ENCODE assay signal across 31 cellular contexts in genomic region chr5:19806756-19807155, GRCh38.
"Had no signal": no experiment of that assay in that cellular context is flagged by ENCODE, and none has a peak within 500 bp of the region (broad histone marks: within the 10 kb centered on the region; RNA-seq: fewer than 3 reads in every experiment).

No MANE protein-coding gene starts in this region.

- H3K4me3 ChIP-seq: neural progenitor cell, ovary, psoas muscle, right lobe of liver, skin epidermis, smooth muscle cell, spleen, suprapubic skin, testis, tibial artery, transverse colon, upper lobe of right lung, uterus had no signal

- H2AFZ ChIP-seq: neural progenitor cell, parathyroid adenoma had no signal

- H3K9me3 Mint-ChIP-seq: nephron, neural progenitor cell, type B pancreatic cell had no signal

- H3K27me3 Mint-ChIP-seq: progenitor cell of endocrine pancreas; stimulated activated memory B cell treated with anti-CD40 and anti-IgM and Interleukin-4, amounts not matched to agents 10 μg/mL and 1 μg/mL and 100 μg/mL, for 72 hours; stimulated activated naive CD8-positive, alpha-beta T cell treated with anti-CD3 and anti-CD28 coated beads, Interleukin-15, amount 100 ng/mL, for 72 hours; type B pancreatic cell had no signal

- H3K27ac ChIP-seq: neural progenitor cell, ovary, parathyroid adenoma, psoas muscle, right lobe of liver, skin epidermis, spleen, suprapubic skin, testis, tibial artery, transverse colon, upper lobe of right lung, uterus had no signal

- H3K4me1 Mint-ChIP-seq: natural killer cell; nephron; stimulated activated memory B cell treated with anti-CD40 and anti-IgM and Interleukin-4, amounts not matched to agents 10 μg/mL and 1 μg/mL and 100 μg/mL, for 72 hours; stimulated activated naive CD8-positive, alpha-beta T cell treated with anti-CD3 and anti-CD28 coated beads, Interleukin-15, amount 100 ng/mL, for 72 hours had no signal

- DNase-seq: natural killer cell; occipital lobe; ovary; posterior cingulate gyrus; psoas muscle; right cardiac atrium; right lobe of liver; spleen; stimulated activated CD4-positive, alpha-beta T cell treated with anti-CD3 and anti-CD28 coated beads, Interleukin-12 subunit alpha, Interleukin-12 subunit beta, amount 100 ng/mL, for 4 hours; stimulated activated CD4-positive, alpha-beta T cell treated with anti-CD3 and anti-CD28 coated beads, Interleukin-1b, Interleukin-23, amount 100 ng/mL, for 48 hours; stimulated activated CD4-positive, alpha-beta T cell treated with anti-CD3 and anti-CD28 coated beads, Interleukin-4, amount 100 ng/mL, for 1 hour; stimulated activated CD4-positive, alpha-beta T cell treated with anti-CD3 and anti-CD28 coated beads, Interleukin-4, amount 100 ng/mL, for 4 hours; stimulated activated CD8-positive, alpha-beta memory T cell treated with anti-CD3 and anti-CD28 coated beads, Interleukin-4, amount 100 ng/mL, for 48 hours; stimulated activated naive CD4-positive, alpha-beta T cell; stimulated activated naive CD8-positive, alpha-beta T cell treated with anti-CD3 and anti-CD28 coated beads, Interleukin-15, amount 100 ng/mL, for 72 hours; stimulated activated naive CD8-positive, alpha-beta T cell treated with anti-CD3 and anti-CD28 coated beads, Interleukin-15, Interleukin-2, amounts not matched to agents 100 U/mL and 50 U/mL, for 24 hours; substantia nigra; testis; tibial artery; transverse colon; upper lobe of right lung; uterus had no signal

- H3K36me3 Mint-ChIP-seq: neural progenitor cell; stimulated activated memory B cell treated with anti-CD40 and anti-IgM and Interleukin-4, amounts not matched to agents 10 μg/mL and 1 μg/mL and 100 μg/mL, for 72 hours; type B pancreatic cell had no signal

- H3K27me3 ChIP-seq: neural progenitor cell, ovary, right lobe of liver, spleen, suprapubic skin, testis, tibial artery, transverse colon, upper lobe of right lung, uterus had no signal

- H3K9ac ChIP-seq: neural progenitor cell, parathyroid adenoma had no signal

- H3K79me2 ChIP-seq: parathyroid adenoma had no signal

- H3K27ac Mint-ChIP-seq: natural killer cell; nephron; neural progenitor cell; progenitor cell of endocrine pancreas; stimulated activated memory B cell treated with anti-CD40 and anti-IgM and Interleukin-4, amounts not matched to agents 10 μg/mL and 1 μg/mL and 100 μg/mL, for 72 hours; stimulated activated naive CD8-positive, alpha-beta T cell treated with anti-CD3 and anti-CD28 coated beads, Interleukin-15, amount 100 ng/mL, for 72 hours; type B pancreatic cell had no signal

- ATAC-seq: natural killer cell; psoas muscle; right cardiac atrium; right lobe of liver; stimulated activated memory B cell treated with anti-CD40 and anti-IgM and Interleukin-4, amounts not matched to agents 10 μg/mL and 1 μg/mL and 100 μg/mL, for 72 hours; stimulated activated naive CD8-positive, alpha-beta T cell treated with anti-CD3 and anti-CD28 coated beads, Interleukin-15, amount 100 ng/mL, for 72 hours; stimulated activated naive CD8-positive, alpha-beta T cell treated with anti-CD3 and anti-CD28 coated beads, Interleukin-15, Interleukin-2, amounts not matched to agents 100 U/mL and 50 U/mL, for 24 hours; upper lobe of right lung had no signal

- H3K4me3 Mint-ChIP-seq: natural killer cell; nephron; neural progenitor cell; stimulated activated memory B cell treated with anti-CD40 and anti-IgM and Interleukin-4, amounts not matched to agents 10 μg/mL and 1 μg/mL and 100 μg/mL, for 72 hours; stimulated activated naive CD8-positive, alpha-beta T cell treated with anti-CD3 and anti-CD28 coated beads, Interleukin-15, amount 100 ng/mL, for 72 hours; type B pancreatic cell had no signal

- H3K36me3 ChIP-seq: neural progenitor cell, ovary, right lobe of liver, spleen, suprapubic skin, tibial artery, transverse colon, upper lobe of right lung, uterus had no signal

- H3K9me3 ChIP-seq: ovary, psoas muscle, right lobe of liver, suprapubic skin, testis, tibial artery, transverse colon, upper lobe of right lung, uterus had no signal

- H3K4me1 ChIP-seq: neural progenitor cell, parathyroid adenoma, psoas muscle, right lobe of liver, spleen, suprapubic skin, testis, tibial artery, transverse colon, upper lobe of right lung, uterus had no signal

- H3K4me2 ChIP-seq: neural progenitor cell, smooth muscle cell had no signal
